Comparison of ENCODE assay signal across 8 cellular contexts in the genomic region with DNA sequence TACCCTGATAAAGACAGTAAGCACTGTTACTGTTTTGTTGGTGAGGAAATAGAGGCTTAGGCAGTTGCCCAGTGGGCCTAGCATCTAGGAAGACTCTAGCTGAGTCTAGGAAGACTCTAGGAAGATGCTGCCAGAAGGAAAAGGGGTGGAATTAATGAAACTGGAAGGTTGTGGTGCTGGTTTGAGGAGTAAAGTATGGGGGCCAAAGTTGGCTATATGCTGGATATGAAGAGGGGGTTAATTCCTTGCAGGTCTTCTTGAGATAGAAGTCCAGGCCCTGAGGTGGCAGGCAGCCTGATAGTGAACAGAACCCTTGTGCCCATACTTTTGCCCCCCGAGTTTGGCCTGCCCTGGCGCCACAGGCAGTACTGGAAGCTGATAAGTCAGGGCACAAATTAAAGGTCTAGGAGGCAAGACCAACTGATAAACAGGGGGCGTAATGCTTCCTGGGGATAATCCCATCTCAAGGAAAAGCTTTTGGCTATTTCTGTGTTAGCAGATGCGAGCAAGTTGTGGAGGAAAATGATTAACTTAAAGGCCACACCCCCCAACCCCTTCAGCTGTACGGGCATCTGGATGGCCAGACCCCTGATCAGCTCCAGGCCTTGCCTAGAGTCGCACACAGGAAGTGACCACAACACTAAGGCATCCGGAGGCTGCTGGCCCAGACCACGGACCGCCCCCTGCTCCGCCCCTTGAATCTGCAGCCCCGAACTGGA. TPM values are rescaled to one million over a fixed set of nuclear protein-coding genes. Genes with fewer than 3 reads are reported as not detected.
A peak's percentile ranks its signal among the peaks of the same experiment; 100 is the strongest.
DNase-seq lines count a peak whose midpoint lies in the region; ATAC-seq, FAIRE-seq and TF ChIP-seq lines count a peak whose summit lies in the region.

No MANE protein-coding gene starts in this region.

- H3K27ac Mint-ChIP-seq in activated CD4-positive, alpha-beta T cell treated with anti-CD3 and anti-CD28 coated beads, Interleukin-2, amount 10 ng/mL, durations not matched to agents 7 days and 5 days, result peak overlapping the region; percentile 90
- no peak overlapping the region for H3K27ac Mint-ChIP-seq in mesothelial cell of epicardium

- ATAC-seq in A549, result peak; percentile 72 to 86
- ATAC-seq in HG02642 (IDR thresholded peaks at IDR 0.05; ENCODE audit: poor library complexity, unreplicated experiment), result peak; percentile 34

- H3K36me3 Mint-ChIP-seq in activated CD4-positive, alpha-beta T cell treated with anti-CD3 and anti-CD28 coated beads, Interleukin-2, amount 10 ng/mL, durations not matched to agents 7 days and 5 days (ENCODE audit: low read depth), result peaks cover 52% of the 10 kb centered on the region
- peaks cover 19% of the 10 kb centered on the region for H3K36me3 Mint-ChIP-seq in mesothelial cell of epicardium

- TF ChIP-seq RAD21 in A549 (conservative IDR thresholded peaks at IDR 0.05 in 1 of 2, IDR thresholded peaks at IDR 0.05 in 1 of 2), result no peak

- 0 out of 2 replicates have a peak, but pooled peaks have one; percentile 47 for TF ChIP-seq POLR2A in A549 (IDR thresholded peaks at IDR 0.05; ENCODE audit: low read length)
- TF ChIP-seq POLR2A in GM12891 (IDR thresholded peaks at IDR 0.05; ENCODE audit: low read depth, low read length), result peak; percentile 66; the same call in 1 of the 2 replicates

- peak; percentile 92 to 93 for DNase-seq in A549 (ENCODE audit: low read depth in 1 of 2, low spot score in 1 of 2)
- DNase-seq in GM12891 (ENCODE audit: insufficient read length, low spot score), result no peak
- peak; percentile 84 for DNase-seq in NCI-H2029 (lab: John Stamatoyannopoulos, UW)
- peak; percentile 61 for DNase-seq in activated CD4-positive, alpha-beta T cell treated with anti-CD3 and anti-CD28 coated beads, Interleukin-2, amount 10 ng/mL, durations not matched to agents 7 days and 5 days
- peak; percentile 85 for DNase-seq in epithelial cell of proximal tubule (ENCODE audit: low read depth)
- DNase-seq in mesothelial cell of epicardium (ENCODE audit: low spot score in 2 of 2, unreplicated experiment in 2 of 2), result peak; percentile 80 to 88

- peak overlapping the region; percentile 3; the same call in 1 of the 3 replicates for H3K4me3 ChIP-seq in A549
- peak overlapping the region; percentile 37 for H3K4me3 ChIP-seq in epithelial cell of proximal tubule (ENCODE audit: low read depth, low read length)
- H3K4me3 ChIP-seq in stomach smooth muscle (ENCODE audit: low read length in 2 of 2), result peak overlapping the region; percentile 77 to 100

- H3K27me3 Mint-ChIP-seq in activated CD4-positive, alpha-beta T cell treated with anti-CD3 and anti-CD28 coated beads, Interleukin-2, amount 10 ng/mL, durations not matched to agents 7 days and 5 days, result no peaks in the 10 kb centered on the region
- no peaks in the 10 kb centered on the region for H3K27me3 Mint-ChIP-seq in mesothelial cell of epicardium (ENCODE audit: low read depth)

- H3K4me1 Mint-ChIP-seq in activated CD4-positive, alpha-beta T cell treated with anti-CD3 and anti-CD28 coated beads, Interleukin-2, amount 10 ng/mL, durations not matched to agents 7 days and 5 days, result peaks cover 38% of the 10 kb centered on the region
- peaks cover 25% of the 10 kb centered on the region for H3K4me1 Mint-ChIP-seq in mesothelial cell of epicardium

- H3K9me3 ChIP-seq in A549, result no peaks in the 10 kb centered on the region
- no peaks in the 10 kb centered on the region for H3K9me3 ChIP-seq in stomach smooth muscle (ENCODE audit: control insufficient read depth in 2 of 2, low read length in 2 of 2)

- H3K36me3 ChIP-seq in stomach smooth muscle (ENCODE audit: control insufficient read depth in 2 of 2, insufficient read depth in 2 of 2, low read length in 2 of 2), result peaks cover 42% of the 10 kb centered on the region in 2 donors

- no peak for FAIRE-seq in A549 (lab: Jason Lieb, UNC)
- FAIRE-seq in GM12891 (lab: Jason Lieb, UNC), result peak; percentile 84

- peak overlapping the region; percentile 81 for H3K4me2 ChIP-seq in A549

- no peak for TF ChIP-seq EP300 in A549 (IDR thresholded peaks at IDR 0.05)

- H3K4me1 ChIP-seq in A549, result peaks cover 49% of the 10 kb centered on the region
- peaks cover 70% of the 10 kb centered on the region for H3K4me1 ChIP-seq in stomach smooth muscle (ENCODE audit: control insufficient read depth, insufficient read depth, low read length)

- H3K27me3 ChIP-seq in stomach smooth muscle (ENCODE audit: control insufficient read depth in 1 of 2, insufficient read depth in 2 of 2, low read length in 2 of 2), result no peaks in the 10 kb centered on the region

- H3K27ac ChIP-seq in A549 (peak overlapping the region; percentile 81 to 89), stomach smooth muscle (ENCODE audit: low read length) (peak overlapping the region; percentile 100)

- POLR2A ChIA-PET in A549 (lab: Yijun Ruan, JAX), result interaction anchor here (1.5 to 2.5 kb wide), 3 partner anchors 13 to 125 kb away, joined by 3 to 11 read pairs (median 10); a partner anchor contains a TSS
- POLR2A ChIA-PET in activated CD4-positive, alpha-beta T cell treated with anti-CD3 and anti-CD28 coated beads, Interleukin-2, amount 10 ng/mL, durations not matched to agents 7 days and 5 days (lab: Charles Lee), result no interaction called here

- peak overlapping the region; percentile 92 to 98 for H3K9ac ChIP-seq in stomach smooth muscle (ENCODE audit: low read length in 2 of 2)

- TF ChIP-seq CTCF in A549 (IDR thresholded peaks at IDR 0.05) (no peak), epithelial cell of proximal tubule (conservative IDR thresholded peaks at IDR 0.05; ENCODE audit: low read depth, low read length) (no peak), mesothelial cell of epicardium (IDR thresholded peaks at IDR 0.05; ENCODE audit: unreplicated experiment) (no peak)

- no peaks in the 10 kb centered on the region for H3K9me3 Mint-ChIP-seq in activated CD4-positive, alpha-beta T cell treated with anti-CD3 and anti-CD28 coated beads, Interleukin-2, amount 10 ng/mL, durations not matched to agents 7 days and 5 days
- no peaks in the 10 kb centered on the region for H3K9me3 Mint-ChIP-seq in mesothelial cell of epicardium

- 10% methylated on average over 11 of the region's 11 CpGs for whole genome bisulfite sequencing in A549 (ENCODE audit: missing lambda C conversion rate)

- no peak overlapping the region for H3K4me3 Mint-ChIP-seq in activated CD4-positive, alpha-beta T cell treated with anti-CD3 and anti-CD28 coated beads, Interleukin-2, amount 10 ng/mL, durations not matched to agents 7 days and 5 days
- peak overlapping the region; percentile 38 for H3K4me3 Mint-ChIP-seq in mesothelial cell of epicardium

- CTCF ChIA-PET in A549 (lab: Yijun Ruan, JAX), result interaction anchor here (0.7 to 3.3 kb wide), 4 partner anchors 12 to 77 kb away, joined by 3 to 10 read pairs (median 6); a partner anchor contains a TSS
- CTCF ChIA-PET in activated CD4-positive, alpha-beta T cell treated with anti-CD3 and anti-CD28 coated beads, Interleukin-2, amount 10 ng/mL, durations not matched to agents 7 days and 5 days (lab: Charles Lee), result interaction anchor here (0.9 to 3.3 kb wide), 2 partner anchors 13 to 77 kb away, joined by 5 to 10 read pairs; a partner anchor contains a TSS

RNA-seq across cellular contexts. Expression of a gene that starts 3.1 kb away (rescaled TPM):
- polyA plus RNA-seq in A549 (2011; rRNA removed), result 109 and 120 TPM in 2 replicates
- polyA plus RNA-seq in A549 (2012; cell fraction: cytosol; rRNA removed), result 142 and 167 TPM in 2 replicates
- polyA plus RNA-seq in A549 (2012; cell fraction: nucleus; rRNA removed), result 143 and 176 TPM in 2 replicates
- 108 to 116 TPM (median 114 TPM) in 3 replicates for polyA plus RNA-seq in A549 (2017; fragmentation: RNase III; extraction: RNeasy Plus Mini Kit Qiagen cat#74134 plus additional on column Dnase treatment)
- 119 and 138 TPM in 2 replicates for polyA minus RNA-seq in A549 (2011; rRNA and poly(A)+ RNA removed)
- 56.8 TPM for polyA plus RNA-seq in GM12891 (2012; ENCODE audit: low read depth, missing spikeins)
- total RNA-seq in activated CD4-positive, alpha-beta T cell treated with anti-CD3 and anti-CD28 coated beads, Interleukin-2, amount 10 ng/mL, durations not matched to agents 7 days and 5 days, result 100 to 1,000 TPM; 155 to 163 TPM
- 118 and 184 TPM in 2 replicates for total RNA-seq in epithelial cell of proximal tubule
- total RNA-seq in mesothelial cell of epicardium, result 127 to 144 TPM (median 130 TPM) in 3 replicates

RNA-seq across cellular contexts. Expression of a gene that starts 3.2 kb away (rescaled TPM):
- 20.5 and 25.9 TPM in 2 replicates for polyA plus RNA-seq in A549 (2011; rRNA removed)
- polyA plus RNA-seq in A549 (2012; cell fraction: cytosol; rRNA removed), result 7.4 and 9.5 TPM in 2 replicates
- 7.8 and 9.6 TPM in 2 replicates for polyA plus RNA-seq in A549 (2012; cell fraction: nucleus; rRNA removed)
- polyA plus RNA-seq in A549 (2017; fragmentation: RNase III; extraction: RNeasy Plus Mini Kit Qiagen cat#74134 plus additional on column Dnase treatment), result 14.5 to 17.9 TPM (median 14.5 TPM) in 3 replicates
- polyA minus RNA-seq in A549 (2011; rRNA and poly(A)+ RNA removed), result 14.7 and 16.8 TPM in 2 replicates
- polyA plus RNA-seq in GM12891 (2012; ENCODE audit: low read depth, missing spikeins), result 15.0 TPM
- 10 to 100 TPM; 23.0 to 27.1 TPM for total RNA-seq in activated CD4-positive, alpha-beta T cell treated with anti-CD3 and anti-CD28 coated beads, Interleukin-2, amount 10 ng/mL, durations not matched to agents 7 days and 5 days
- total RNA-seq in epithelial cell of proximal tubule, result 6.7 and 20.5 TPM in 2 replicates
- total RNA-seq in mesothelial cell of epicardium, result 18.6 to 22.5 TPM (median 21.0 TPM) in 3 replicates

RNA-seq across cellular contexts. Expression of a gene that starts 5.4 kb away (rescaled TPM):
- polyA plus RNA-seq in A549 (2011; rRNA removed), result 174 and 242 TPM in 2 replicates
- polyA plus RNA-seq in A549 (2012; cell fraction: cytosol; rRNA removed), result 206 and 229 TPM in 2 replicates
- polyA plus RNA-seq in A549 (2012; cell fraction: nucleus; rRNA removed), result 128 and 138 TPM in 2 replicates
- 124 to 138 TPM (median 135 TPM) in 3 replicates for polyA plus RNA-seq in A549 (2017; fragmentation: RNase III; extraction: RNeasy Plus Mini Kit Qiagen cat#74134 plus additional on column Dnase treatment)
- 170 and 186 TPM in 2 replicates for polyA minus RNA-seq in A549 (2011; rRNA and poly(A)+ RNA removed)
- 241 TPM for polyA plus RNA-seq in GM12891 (2012; ENCODE audit: low read depth, missing spikeins)
- 100 to 1,000 TPM; 138 to 156 TPM for total RNA-seq in activated CD4-positive, alpha-beta T cell treated with anti-CD3 and anti-CD28 coated beads, Interleukin-2, amount 10 ng/mL, durations not matched to agents 7 days and 5 days
- 108 and 205 TPM in 2 replicates for total RNA-seq in epithelial cell of proximal tubule
- 112 to 119 TPM (median 115 TPM) in 3 replicates for total RNA-seq in mesothelial cell of epicardium

RNA-seq across cellular contexts. Expression of a gene that starts 12.6 kb away (rescaled TPM):
- polyA plus RNA-seq in A549 (2011; rRNA removed), result 53.2 and 63.0 TPM in 2 replicates
- polyA plus RNA-seq in A549 (2012; cell fraction: cytosol; rRNA removed), result 29.5 and 35.1 TPM in 2 replicates
- polyA plus RNA-seq in A549 (2012; cell fraction: nucleus; rRNA removed), result 56.8 and 86.6 TPM in 2 replicates
- 32.3 to 41.6 TPM (median 40.7 TPM) in 3 replicates for polyA plus RNA-seq in A549 (2017; fragmentation: RNase III; extraction: RNeasy Plus Mini Kit Qiagen cat#74134 plus additional on column Dnase treatment)
- 55.1 and 65.6 TPM in 2 replicates for polyA minus RNA-seq in A549 (2011; rRNA and poly(A)+ RNA removed)
- polyA plus RNA-seq in GM12891 (2012; ENCODE audit: low read depth, missing spikeins), result 49.7 TPM
- total RNA-seq in activated CD4-positive, alpha-beta T cell treated with anti-CD3 and anti-CD28 coated beads, Interleukin-2, amount 10 ng/mL, durations not matched to agents 7 days and 5 days, result 100 to 1,000 TPM in 1 of 2 experiments, 10 to 100 TPM in 1; 90.1 to 105 TPM
- 7.4 and 15.4 TPM in 2 replicates for total RNA-seq in epithelial cell of proximal tubule
- 45.8 to 50.1 TPM (median 46.0 TPM) in 3 replicates for total RNA-seq in mesothelial cell of epicardium

RNA-seq across cellular contexts. Expression of a gene that starts 49.0 kb away (rescaled TPM):
- 0.06 and 0.08 TPM in 2 replicates for polyA plus RNA-seq in A549 (2011; rRNA removed)
- 0.07 and 0.10 TPM in 2 replicates for polyA plus RNA-seq in A549 (2012; cell fraction: cytosol; rRNA removed)
- polyA plus RNA-seq in A549 (2012; cell fraction: nucleus; rRNA removed), result 0.28 and 0.35 TPM in 2 replicates
- polyA plus RNA-seq in A549 (2017; fragmentation: RNase III; extraction: RNeasy Plus Mini Kit Qiagen cat#74134 plus additional on column Dnase treatment), result 0.04 to 0.07 TPM (median 0.06 TPM) in 3 replicates
- polyA minus RNA-seq in A549 (2011; rRNA and poly(A)+ RNA removed), result 0.12 and 0.24 TPM in 2 replicates
- polyA plus RNA-seq in GM12891 (2012; ENCODE audit: low read depth, missing spikeins), result 0.98 TPM
- total RNA-seq in activated CD4-positive, alpha-beta T cell treated with anti-CD3 and anti-CD28 coated beads, Interleukin-2, amount 10 ng/mL, durations not matched to agents 7 days and 5 days, result under 1 TPM; 0.35 to 0.40 TPM
- 1.2 and 1.8 TPM in 2 replicates for total RNA-seq in epithelial cell of proximal tubule
- 75.9 to 81.2 TPM (median 77.3 TPM) in 3 replicates for total RNA-seq in mesothelial cell of epicardium

Comparison
In these comparisons a context has a peak if more than half of its experiments do, and no peak if none do; other contexts are left out.
1. H3K4me3 ChIP-seq: peak in every context shown above with its lines; median percentile 88 in stomach smooth muscle; 37 in epithelial cell of proximal tubule; 3 in A549.